In the genomic region with DNA sequence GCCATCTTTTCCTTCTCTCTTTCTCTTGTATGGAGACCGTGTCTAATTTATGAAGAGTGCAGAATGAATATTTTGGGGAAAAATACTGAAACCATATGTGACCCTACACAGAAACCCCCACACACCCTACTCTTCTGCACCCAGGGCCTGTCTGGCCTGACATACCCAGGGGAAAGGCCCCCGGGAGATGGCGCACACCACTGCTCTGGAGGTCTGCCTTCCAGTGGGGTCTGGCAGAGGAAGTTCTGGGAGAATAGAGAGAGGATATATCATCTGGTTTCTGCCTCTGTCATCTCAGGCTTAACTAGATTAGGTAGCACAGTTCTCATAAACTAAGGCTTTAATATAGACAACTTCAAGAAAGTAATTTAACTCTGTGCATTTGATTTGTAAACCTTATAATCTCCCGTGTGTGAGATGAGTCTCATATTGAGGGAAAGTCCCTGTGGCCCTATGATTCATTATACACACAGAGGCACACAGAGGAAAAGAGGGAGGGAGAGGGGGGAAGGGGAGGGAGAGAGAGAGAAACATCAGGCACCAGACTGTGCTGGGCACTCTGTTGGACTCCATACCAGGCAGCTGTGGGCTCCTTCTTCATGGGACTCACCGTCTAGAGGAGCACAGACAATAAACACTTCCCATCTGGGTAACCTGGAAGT, we compare ENCODE assay signal across 11 cellular contexts.
DNase-seq lines count a peak whose midpoint lies in the region; ATAC-seq and TF ChIP-seq lines count a peak whose summit lies in the region.
"Had no signal": no experiment of that assay in that cellular context is flagged by ENCODE, and none has a peak within 500 bp of the region (broad histone marks: within the 10 kb centered on the region; RNA-seq: fewer than 3 reads in every experiment).

No MANE protein-coding gene starts in this region.

- H3K4me1 Mint-ChIP-seq in activated CD8-positive, alpha-beta memory T cell treated with anti-CD3 and anti-CD28 coated beads, Interleukin-2, amount 10 ng/mL, durations not matched to agents 7 days and 5 days: peaks cover 73% of the 10 kb centered on the region
- H3K4me1 Mint-ChIP-seq in T-cell: peaks cover 28 to 38% (median 29%) of the 10 kb centered on the region in 3 donors
- H3K4me1 Mint-ChIP-seq in chondrocyte (ENCODE audit: low read depth): peaks cover 18% of the 10 kb centered on the region

- H3K9me3 Mint-ChIP-seq in activated CD8-positive, alpha-beta memory T cell treated with anti-CD3 and anti-CD28 coated beads, Interleukin-2, amount 10 ng/mL, durations not matched to agents 7 days and 5 days (ENCODE audit: low read depth): no peaks in the 10 kb centered on the region
- H3K9me3 Mint-ChIP-seq in T-cell (no peaks in the 10 kb centered on the region), chondrocyte (ENCODE audit: low read depth) (no peaks in the 10 kb centered on the region)

- peaks cover 22% of the 10 kb centered on the region for H3K36me3 Mint-ChIP-seq in activated CD8-positive, alpha-beta memory T cell treated with anti-CD3 and anti-CD28 coated beads, Interleukin-2, amount 10 ng/mL, durations not matched to agents 7 days and 5 days
- H3K36me3 Mint-ChIP-seq in T-cell: peaks cover 6% of the 10 kb centered on the region
- H3K36me3 Mint-ChIP-seq in chondrocyte (ENCODE audit: low read depth): no peaks in the 10 kb centered on the region

- CTCF ChIA-PET in activated CD8-positive, alpha-beta memory T cell treated with anti-CD3 and anti-CD28 coated beads, Interleukin-2, amount 10 ng/mL, durations not matched to agents 7 days and 5 days (lab: Charles Lee): no interaction called here
- CTCF ChIA-PET in T-cell (lab: Charles Lee): no interaction called here

- ATAC-seq in activated CD8-positive, alpha-beta memory T cell treated with anti-CD3 and anti-CD28 coated beads, Interleukin-2, amount 10 ng/mL, durations not matched to agents 7 days and 5 days: peak; percentile 37
- peak in 3 of 4 experiments; percentile 61 to 85 (median 84) for ATAC-seq in T-cell (replicated peaks in 1 of 4)
- no peak for ATAC-seq in HG02642 (IDR thresholded peaks at IDR 0.05; ENCODE audit: poor library complexity, unreplicated experiment)

- no peaks in the 10 kb centered on the region for H3K27me3 Mint-ChIP-seq in activated CD8-positive, alpha-beta memory T cell treated with anti-CD3 and anti-CD28 coated beads, Interleukin-2, amount 10 ng/mL, durations not matched to agents 7 days and 5 days
- no peaks in the 10 kb centered on the region for H3K27me3 Mint-ChIP-seq in T-cell
- no peaks in the 10 kb centered on the region for H3K27me3 Mint-ChIP-seq in chondrocyte (ENCODE audit: low read depth)

- POLR2A ChIA-PET in T-cell (lab: Charles Lee): no interaction called here

- no peak overlapping the region for H3K4me3 ChIP-seq in foreskin fibroblast (ENCODE audit: low read depth in 1 of 2, low read length in 2 of 2)
- H3K4me3 ChIP-seq: SK-N-MC, suprapubic skin had no signal

- TF ChIP-seq CTCF in foreskin fibroblast (IDR thresholded peaks at IDR 0.05; ENCODE audit: low read depth, low read length): no peak
- no peak for TF ChIP-seq CTCF in chondrocyte (IDR thresholded peaks at IDR 0.05)

- no peak for DNase-seq in activated CD8-positive, alpha-beta memory T cell treated with anti-CD3 and anti-CD28 coated beads, Interleukin-2, amount 10 ng/mL, durations not matched to agents 7 days and 5 days
- no peak for DNase-seq in activated CD8-positive, alpha-beta memory T cell treated with anti-CD3 and anti-CD28 coated beads for 24 hours
- DNase-seq in T-cell (no peak), foreskin fibroblast (peak; percentile 50 to 62), SKM-1 treated with dmso at 0.1 percent for 144 hours (lab: John Stamatoyannopoulos, UW; ENCODE audit: unreplicated experiment) (no peak), chondrocyte (ENCODE audit: low spot score) (no peak)
- DNase-seq in stimulated activated CD4-positive, alpha-beta T cell treated with anti-CD3 and anti-CD28 coated beads, Interleukin-4, amount 100 ng/mL, for 24 hours: peak; percentile 39
- DNase-seq: activated naive CD4-positive, alpha-beta T cell treated with anti-CD3 and anti-CD28 coated beads, Interleukin-2, amount 50 U/mL, for 16 hours had no signal

- no peak overlapping the region for H3K27ac Mint-ChIP-seq in activated CD8-positive, alpha-beta memory T cell treated with anti-CD3 and anti-CD28 coated beads, Interleukin-2, amount 10 ng/mL, durations not matched to agents 7 days and 5 days
- peak overlapping the region; percentile 5 to 36 for H3K27ac Mint-ChIP-seq in T-cell
- H3K27ac Mint-ChIP-seq in chondrocyte (ENCODE audit: unreplicated experiment): no peak overlapping the region

- H3K4me3 Mint-ChIP-seq in activated CD8-positive, alpha-beta memory T cell treated with anti-CD3 and anti-CD28 coated beads, Interleukin-2, amount 10 ng/mL, durations not matched to agents 7 days and 5 days: no peak overlapping the region
- H3K4me3 Mint-ChIP-seq in T-cell (no peak overlapping the region), chondrocyte (ENCODE audit: unreplicated experiment) (no peak overlapping the region)

Comparison
In these comparisons a context has a peak if more than half of its experiments do, and no peak if none do; other contexts are left out.
1. DNase-seq: peak in foreskin fibroblast (2 of 2) and stimulated activated CD4-positive, alpha-beta T cell treated with anti-CD3 and anti-CD28 coated beads, Interleukin-4, amount 100 ng/mL, for 24 hours (single experiment); none in activated CD8-positive, alpha-beta memory T cell treated with anti-CD3 and anti-CD28 coated beads, Interleukin-2, amount 10 ng/mL, durations not matched to agents 7 days and 5 days (single experiment), activated CD8-positive, alpha-beta memory T cell treated with anti-CD3 and anti-CD28 coated beads for 24 hours (single experiment), T-cell (0 of 34), SKM-1 treated with dmso at 0.1 percent for 144 hours (single experiment) and chondrocyte (single experiment).
2. H3K27ac Mint-ChIP-seq: peak in T-cell (2 of 2); none in activated CD8-positive, alpha-beta memory T cell treated with anti-CD3 and anti-CD28 coated beads, Interleukin-2, amount 10 ng/mL, durations not matched to agents 7 days and 5 days (single experiment) and chondrocyte (single experiment).